In the genomic region with DNA sequence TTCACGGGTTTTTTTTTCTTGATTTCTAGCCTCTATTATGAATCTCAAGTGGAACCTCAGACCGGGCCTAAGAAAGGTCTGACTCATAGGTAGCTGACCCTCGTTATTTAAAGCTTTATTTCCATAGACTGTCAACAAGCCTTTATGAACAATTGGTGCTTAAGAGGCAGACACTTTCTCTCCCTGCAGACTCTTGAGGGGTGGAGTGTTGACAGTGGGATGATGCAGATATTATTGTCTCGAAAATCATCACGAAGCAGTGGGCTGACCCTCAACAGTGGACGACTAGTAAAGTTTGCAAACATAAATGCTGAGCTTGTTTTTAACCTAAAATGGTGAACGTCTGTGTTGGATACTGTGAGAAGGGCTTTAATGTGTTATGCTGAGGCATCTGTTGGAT, we compare ENCODE assay signal across 8 cellular contexts. TPM values are rescaled to one million over a fixed set of nuclear protein-coding genes. Genes with fewer than 3 reads are reported as not detected.
A peak's percentile ranks its signal among the peaks of the same experiment; 100 is the strongest.
DNase-seq lines count a peak whose midpoint lies in the region; TF ChIP-seq lines count a peak whose summit lies in the region.

No MANE protein-coding gene starts in this region.

- H3K9me3 Mint-ChIP-seq in activated naive CD4-positive, alpha-beta T cell treated with anti-CD3 and anti-CD28 coated beads for 36 hours: no peaks in the 10 kb centered on the region

- H3K27me3 Mint-ChIP-seq in activated naive CD4-positive, alpha-beta T cell treated with anti-CD3 and anti-CD28 coated beads for 36 hours (ENCODE audit: low read depth): peaks cover 2% of the 10 kb centered on the region

- peaks cover 0 to 32% (median 6%) of the 10 kb centered on the region in 3 donors for H3K36me3 ChIP-seq in esophagus squamous epithelium
- peaks cover 3 to 18% (median 15%) of the 10 kb centered on the region in 5 donors for H3K36me3 ChIP-seq in subcutaneous abdominal adipose tissue (ENCODE audit: control insufficient read depth in 5 of 5, insufficient read depth in 5 of 5, low read length in 5 of 5)

- H3K27me3 ChIP-seq in esophagus squamous epithelium (no peaks in the 10 kb centered on the region), subcutaneous abdominal adipose tissue (ENCODE audit: control insufficient read depth in 5 of 5, insufficient read depth in 4 of 5, low read length in 5 of 5) (no peaks in the 10 kb centered on the region)

- peaks cover 24% of the 10 kb centered on the region for H3K36me3 Mint-ChIP-seq in activated naive CD4-positive, alpha-beta T cell treated with anti-CD3 and anti-CD28 coated beads for 36 hours (ENCODE audit: low read depth)

- in situ Hi-C loops in G401 (cut with HindIII; ENCODE audit: low sequenced_read_pairs): no loop called here

- 28 to 43% methylated on average over 7 of the region's 7 CpGs for WGBS in esophagus squamous epithelium, 2 donors

- CTCF ChIA-PET in activated naive CD4-positive, alpha-beta T cell treated with anti-CD3 and anti-CD28 coated beads for 36 hours (lab: Charles Lee): interaction anchor here (0.7 to 3.1 kb wide), 3 partner anchors 8 to 115 kb away, joined by 3 to 20 read pairs (median 8); no protein-coding TSS in a partner anchor

- peak overlapping the region in 3 of 4 donors; percentile 93 to 96 (median 94) for H3K27ac ChIP-seq in esophagus squamous epithelium
- peak overlapping the region; percentile 63 for H3K27ac ChIP-seq in subcutaneous abdominal adipose tissue (ENCODE audit: low read depth, low read length)

- H3K4me3 ChIP-seq in esophagus squamous epithelium (peak overlapping the region in 3 of 4 donors; percentile 89 to 92 (median 90)), subcutaneous abdominal adipose tissue (ENCODE audit: low read depth in 1 of 5, low read length in 5 of 5) (peak overlapping the region in 4 of 5 donors; percentile 34 to 92 (median 86))

- TF ChIP-seq POLR2A in esophagus squamous epithelium (IDR thresholded peaks at IDR 0.05): no peak

- H3K4me1 Mint-ChIP-seq in activated naive CD4-positive, alpha-beta T cell treated with anti-CD3 and anti-CD28 coated beads for 36 hours (ENCODE audit: low read depth): peaks cover 45% of the 10 kb centered on the region

- peaks cover 9 to 78% (median 39%) of the 10 kb centered on the region in 3 donors for H3K4me1 ChIP-seq in esophagus squamous epithelium
- peaks cover 0 to 53% (median 44%) of the 10 kb centered on the region in 5 donors for H3K4me1 ChIP-seq in subcutaneous abdominal adipose tissue (ENCODE audit: control insufficient read depth in 5 of 5, insufficient read depth in 5 of 5, low read length in 5 of 5)

- peak overlapping the region; percentile 92 for H3K4me3 Mint-ChIP-seq in activated naive CD4-positive, alpha-beta T cell treated with anti-CD3 and anti-CD28 coated beads for 36 hours

- no peak overlapping the region for H3K27ac Mint-ChIP-seq in activated naive CD4-positive, alpha-beta T cell treated with anti-CD3 and anti-CD28 coated beads for 36 hours

- intact Hi-C loops in activated naive CD4-positive, alpha-beta T cell treated with anti-CD3 and anti-CD28 coated beads for 36 hours (cut with micrococcal nuclease): loop anchor here (1.0 to 2.0 kb wide), 3 partner anchors 8 to 291 kb away; a partner anchor contains a TSS
- intact Hi-C loops in esophagus squamous epithelium (cut with DNase I): no loop called here

- H3K9ac ChIP-seq in subcutaneous abdominal adipose tissue (ENCODE audit: low read length in 5 of 5): peak overlapping the region in 3 of 5 donors; percentile 85 to 97 (median 94)

- TF ChIP-seq CTCF in esophagus squamous epithelium (IDR thresholded peaks at IDR 0.05): no peak

- no peak for DNase-seq in activated naive CD4-positive, alpha-beta T cell treated with anti-CD3 and anti-CD28 coated beads for 36 hours
- no peak for DNase-seq in activated naive CD4-positive, alpha-beta T cell (lab: John Stamatoyannopoulos, UW)
- DNase-seq in NCI-H748 (lab: John Stamatoyannopoulos, UW; ENCODE audit: unreplicated experiment): peak; percentile 51
- no peak for DNase-seq in esophagus squamous epithelium (lab: John Stamatoyannopoulos, UW)
- no peak for DNase-seq in G401 (ENCODE audit: low spot score)
- DNase-seq in GF-D8 (lab: John Stamatoyannopoulos, UW): no peak
- DNase-seq in NCI-H1436 treated with DMSO at 0.1 percent for 48 hours (lab: John Stamatoyannopoulos, UW): no peak

- no peaks in the 10 kb centered on the region for H3K9me3 ChIP-seq in esophagus squamous epithelium
- peaks cover 0 to 6% (median 3%) of the 10 kb centered on the region in 5 donors for H3K9me3 ChIP-seq in subcutaneous abdominal adipose tissue (ENCODE audit: control insufficient read depth in 5 of 5, low read length in 5 of 5)

RNA-seq across cellular contexts. Expression of a gene that starts 1.8 kb away (rescaled TPM):
- total RNA-seq in activated naive CD4-positive, alpha-beta T cell treated with anti-CD3 and anti-CD28 coated beads for 36 hours: 10 to 100 TPM; 33.1 to 35.3 TPM
- 10 to 100 TPM; 34.0 to 44.1 (median 40.1) TPM for total RNA-seq in esophagus squamous epithelium
- total RNA-seq in G401 (2014; rRNA removed; shearing (Covaris generic)): 9.2 and 18.4 TPM in 2 replicates

RNA-seq across cellular contexts. Expression of a gene that starts 48.9 kb away (rescaled TPM):
- 10 to 100 TPM; 76.7 to 81.3 TPM for total RNA-seq in activated naive CD4-positive, alpha-beta T cell treated with anti-CD3 and anti-CD28 coated beads for 36 hours
- 10 to 100 TPM; 14.5 to 45.1 (median 23.7) TPM for total RNA-seq in esophagus squamous epithelium
- 23.8 and 41.4 TPM in 2 replicates for total RNA-seq in G401 (2014; rRNA removed; shearing (Covaris generic))

RNA-seq across cellular contexts. Expression of a gene that starts 53.1 kb away (rescaled TPM):
- 1 to 10 TPM; 1.4 to 1.5 TPM for total RNA-seq in activated naive CD4-positive, alpha-beta T cell treated with anti-CD3 and anti-CD28 coated beads for 36 hours
- 1 to 10 TPM in 2 of 4 donors, under 1 TPM in 2; 0.50 to 1.5 (median 0.84) TPM for total RNA-seq in esophagus squamous epithelium
- total RNA-seq in G401 (2014; rRNA removed; shearing (Covaris generic)): 0.07 TPM in 1 of 2 replicates, not detected in the other
